ENCODE assay signal across 8 cellular contexts in the genomic region with DNA sequence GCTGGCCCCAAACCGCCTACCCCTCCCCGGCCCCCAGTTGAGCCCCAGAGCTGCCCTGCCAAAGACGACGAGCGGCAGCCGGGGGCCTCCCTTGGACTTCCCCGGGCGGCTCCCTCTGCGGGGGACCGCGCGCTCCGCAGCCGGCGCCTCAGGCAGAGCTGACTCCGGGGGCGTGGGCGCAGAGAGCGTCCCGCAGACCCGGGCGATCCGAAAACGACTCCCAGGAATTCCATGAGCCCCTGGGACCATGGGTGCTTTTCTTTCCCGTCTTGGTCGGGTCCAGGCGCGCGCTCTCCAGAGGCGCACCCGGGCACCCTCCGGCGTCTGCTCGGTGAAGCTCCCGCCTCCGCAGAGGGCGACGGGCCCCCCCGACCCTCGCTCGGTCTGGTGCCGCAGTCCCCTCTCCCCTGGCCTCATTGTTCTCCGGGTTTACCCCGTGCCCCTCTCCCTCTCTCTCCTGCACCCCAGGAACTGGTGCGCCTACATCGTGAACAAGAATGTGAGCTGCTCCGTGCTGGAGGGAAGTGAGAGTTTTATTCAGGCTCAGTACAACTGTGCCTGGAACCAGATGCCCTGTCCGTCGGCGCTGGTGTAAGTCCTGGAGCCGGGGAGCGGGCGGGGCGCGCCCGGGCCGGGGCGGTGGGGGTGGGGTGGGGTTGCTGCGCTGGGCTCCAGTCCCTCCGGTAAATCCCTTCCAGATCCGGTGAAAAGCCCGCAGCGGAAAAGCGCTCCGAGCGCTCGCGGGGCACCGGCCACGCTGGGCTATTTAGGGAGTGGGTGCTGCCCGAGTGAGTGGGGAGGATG. TPM values are rescaled to one million over a fixed set of nuclear protein-coding genes. Genes with fewer than 3 reads are reported as not detected.
DNase-seq lines count a peak whose midpoint lies in the region; ATAC-seq and TF ChIP-seq lines count a peak whose summit lies in the region.

No MANE protein-coding gene starts in this region.

- H3K9me3 Mint-ChIP-seq in activated T-helper 17 cell treated with anti-CD3 and anti-CD28 coated beads, Interleukin-2, amount 50 U/mL, for 72 hours = no peaks in the 10 kb centered on the region

- intact Hi-C loops in heart right ventricle (cut with DNase I) = loop anchor here in 4 of 10 donors (5.0 to 10.0 kb wide), 3 partner anchors 55 to 60 kb away; no protein-coding TSS in a partner anchor

- peak overlapping the region; percentile 80 for H3K4me3 Mint-ChIP-seq in activated T-helper 17 cell treated with anti-CD3 and anti-CD28 coated beads, Interleukin-2, amount 50 U/mL, for 72 hours

- H3K36me3 ChIP-seq in heart right ventricle = peaks cover 0 to 10% (median 0%) of the 10 kb centered on the region in 9 donors
- H3K36me3 ChIP-seq in rectal smooth muscle tissue (ENCODE audit: control insufficient read depth, insufficient read depth, low read length) = no peaks in the 10 kb centered on the region

- H3K27me3 ChIP-seq in heart right ventricle (peaks cover 4 to 56% (median 29%) of the 10 kb centered on the region in 7 donors), rectal smooth muscle tissue (ENCODE audit: control insufficient read depth, insufficient read depth, low read length) (peaks cover 8% of the 10 kb centered on the region)

- H3K4me1 Mint-ChIP-seq in activated T-helper 17 cell treated with anti-CD3 and anti-CD28 coated beads, Interleukin-2, amount 50 U/mL, for 72 hours = peaks cover 24% of the 10 kb centered on the region

- peak in 3 of 9 donors; percentile 7 to 29 (median 25) for TF ChIP-seq CTCF in heart right ventricle (IDR thresholded peaks at IDR 0.05)

- DNase-seq in heart right ventricle (peak in 1 of 2 donors; percentile 52), anterior cingulate cortex (lab: John Stamatoyannopoulos, UW) (no peak), SKM-1 treated with dmso at 0.1 percent for 144 hours (lab: John Stamatoyannopoulos, UW; ENCODE audit: unreplicated experiment) (no peak), SIG-M5 (lab: John Stamatoyannopoulos, UW) (no peak)

- H3K27ac ChIP-seq in heart right ventricle = peak overlapping the region in 9 of 10 donors; percentile 20 to 95 (median 73)
- H3K27ac ChIP-seq in rectal smooth muscle tissue (ENCODE audit: low read depth, low read length) = no peak overlapping the region

- no peaks in the 10 kb centered on the region for H3K9me3 ChIP-seq in heart right ventricle

- no peak overlapping the region for H3K9ac ChIP-seq in rectal smooth muscle tissue (ENCODE audit: low read length)

- no peak overlapping the region for H3K27ac Mint-ChIP-seq in activated T-helper 17 cell treated with anti-CD3 and anti-CD28 coated beads, Interleukin-2, amount 50 U/mL, for 72 hours

- WGBS in heart right ventricle, 2 donors = 1% methylated on average over 67 to 71 of the region's 71 CpGs

- peaks cover 7% of the 10 kb centered on the region for H3K36me3 Mint-ChIP-seq in activated T-helper 17 cell treated with anti-CD3 and anti-CD28 coated beads, Interleukin-2, amount 50 U/mL, for 72 hours (ENCODE audit: low read depth)

- H3K4me1 ChIP-seq in heart right ventricle (peaks cover 0 to 50% (median 26%) of the 10 kb centered on the region in 9 donors), rectal smooth muscle tissue (ENCODE audit: control insufficient read depth, insufficient read depth, low read length) (no peaks in the 10 kb centered on the region)

- H3K4me3 ChIP-seq in GM08714 (ENCODE audit: low read length) = peak overlapping the region; percentile 57
- peak overlapping the region; percentile 33 to 76 (median 58) for H3K4me3 ChIP-seq in heart right ventricle
- H3K4me3 ChIP-seq in rectal smooth muscle tissue (ENCODE audit: low read length) = peak overlapping the region; percentile 61

- ATAC-seq in HG02943 (IDR thresholded peaks at IDR 0.05; ENCODE audit: low read depth, unreplicated experiment) (peak; percentile 35), heart right ventricle (peak; percentile 43 to 86 (median 76))
- peak; percentile 58 for ATAC-seq in activated T-helper 17 cell treated with anti-CD3 and anti-CD28 coated beads, Interleukin-2, amount 50 U/mL, for 72 hours (replicated peaks)

- H3K27me3 Mint-ChIP-seq in activated T-helper 17 cell treated with anti-CD3 and anti-CD28 coated beads, Interleukin-2, amount 50 U/mL, for 72 hours = peaks cover 34% of the 10 kb centered on the region

RNA-seq across cellular contexts. Expression of a gene that starts 0.7 kb away (rescaled TPM):
- 10 to 100 TPM; 20.7 to 28.8 TPM for total RNA-seq in activated T-helper 17 cell treated with anti-CD3 and anti-CD28 coated beads, Interleukin-2, amount 50 U/mL, for 72 hours
- total RNA-seq in heart right ventricle = 10 to 100 TPM in 9 of 10 donors, 1 to 10 TPM in 1; 9.5 to 50.5 (median 19.6) TPM
- 10 to 100 TPM; 15.4 to 34.8 TPM for polyA plus RNA-seq in heart right ventricle
